Comparison of ENCODE assay signal across 8 cellular contexts in the genomic region with DNA sequence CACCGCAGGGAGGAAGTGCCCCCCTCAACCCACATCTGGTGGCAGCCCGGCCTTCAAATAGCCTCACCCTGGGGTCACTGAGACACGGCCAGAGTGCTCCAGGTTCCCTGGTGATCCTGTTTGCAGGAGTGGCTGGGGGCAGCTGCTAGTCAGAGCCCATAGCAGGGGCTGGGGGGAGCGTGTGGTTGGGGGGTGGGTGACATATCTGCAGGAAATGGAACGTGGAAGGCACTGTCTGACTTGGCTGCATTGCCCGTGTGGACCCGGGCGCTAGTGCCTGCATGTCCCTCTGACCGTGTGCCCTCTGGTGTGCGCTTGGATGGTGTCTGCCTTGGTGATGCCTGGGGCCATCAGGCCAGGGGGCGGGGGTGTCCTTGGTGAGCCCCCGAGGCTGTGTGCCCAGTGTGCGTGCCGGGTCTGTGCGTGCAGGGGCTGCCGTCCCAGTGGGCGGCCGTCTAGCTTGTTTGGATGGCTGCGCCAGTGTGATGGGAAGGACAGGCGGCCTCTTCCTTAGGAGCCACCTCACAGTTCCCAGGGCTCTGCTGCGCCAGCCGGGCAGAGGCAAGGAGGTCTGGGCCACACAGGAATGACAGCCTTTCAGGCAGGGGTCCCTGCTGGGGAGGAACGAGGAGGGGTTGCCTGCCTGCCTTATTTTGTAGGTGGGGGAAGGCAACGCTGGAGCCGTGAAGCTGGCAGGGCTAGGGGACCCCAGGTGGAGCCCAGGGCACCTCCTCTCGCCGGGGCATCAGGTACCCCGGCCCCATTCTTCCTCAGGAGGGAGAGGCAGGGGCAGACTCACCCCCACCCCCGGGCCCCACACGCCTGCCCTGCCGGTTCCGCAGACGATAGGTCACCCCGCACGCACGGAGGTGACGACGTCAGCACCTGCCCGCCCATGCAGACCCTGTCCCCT. TPM values are rescaled to one million over a fixed set of nuclear protein-coding genes. Genes with fewer than 3 reads are reported as not detected.
DNase-seq lines count a peak whose midpoint lies in the region; ATAC-seq and TF ChIP-seq lines count a peak whose summit lies in the region.

No MANE protein-coding gene starts in this region.

- no peaks in the 10 kb centered on the region for H3K27me3 Mint-ChIP-seq in chondrocyte (ENCODE audit: low read depth)

- no peaks in the 10 kb centered on the region for H3K36me3 ChIP-seq in BLaER1 treated with 17β-estradiol and CSF1 and Interleukin-3, amounts not matched to agents 10 nM and 100 nM
- no peaks in the 10 kb centered on the region; the same call in 1 of the 2 replicates for H3K36me3 ChIP-seq in Karpas-422 (ENCODE audit: insufficient read depth, low read length)

- H3K4me1 ChIP-seq in BLaER1 treated with 17β-estradiol and CSF1 and Interleukin-3, amounts not matched to agents 10 nM and 100 nM: peaks cover 8 to 42% (median 30%) of the 10 kb centered on the region in 10 experiments; a peak in 19 of 20 replicates
- peaks cover 60% of the 10 kb centered on the region for H3K4me1 ChIP-seq in Karpas-422 (ENCODE audit: low read length)

- no peak for ATAC-seq in GM18907 (IDR thresholded peaks at IDR 0.05; ENCODE audit: unreplicated experiment)

- H3K79me2 ChIP-seq in Karpas-422 (ENCODE audit: low read length): no peaks in the 10 kb centered on the region

- no peaks in the 10 kb centered on the region for H3K9me2 ChIP-seq in Karpas-422 (replicated peaks; ENCODE audit: insufficient read depth, low read length)

- DNase-seq in Karpas-422 (no peak), chondrocyte (ENCODE audit: low spot score) (peak; percentile 82), mesenteric fat pad (ENCODE audit: low spot score) (peak; percentile 82), cerebellar nuclear complex (lab: John Stamatoyannopoulos, UW) (no peak), NCI-H1930 (lab: John Stamatoyannopoulos, UW) (no peak), DMS114 treated with DMSO at 0.1 percent for 48 hours (lab: John Stamatoyannopoulos, UW; ENCODE audit: unreplicated experiment) (no peak)

- TF ChIP-seq CTCF in chondrocyte (IDR thresholded peaks at IDR 0.05): peak; percentile 26

- H2AFZ ChIP-seq in Karpas-422 (ENCODE audit: low read length): no peak overlapping the region

- H3K27ac ChIP-seq in BLaER1 treated with 17β-estradiol and CSF1 and Interleukin-3, amounts not matched to agents 10 nM and 100 nM: no peak overlapping the region
- H3K27ac ChIP-seq in Karpas-422 (ENCODE audit: low read length): no peak overlapping the region

- no peaks in the 10 kb centered on the region for H3K36me3 Mint-ChIP-seq in chondrocyte (ENCODE audit: low read depth)

- H3K4me3 Mint-ChIP-seq in chondrocyte (ENCODE audit: unreplicated experiment): peak overlapping the region; percentile 69

- H3K27me3 ChIP-seq in BLaER1 treated with 17β-estradiol and CSF1 and Interleukin-3, amounts not matched to agents 10 nM and 100 nM: peaks cover 24 to 37% (median 31%) of the 10 kb centered on the region in 11 experiments
- H3K27me3 ChIP-seq in Karpas-422 (ENCODE audit: low read length): no peaks in the 10 kb centered on the region

- peaks cover 0 to 14% (median 0%) of the 10 kb centered on the region in 11 experiments; a peak in 5 of 22 replicates for H4K20me1 ChIP-seq in BLaER1 treated with 17β-estradiol and CSF1 and Interleukin-3, amounts not matched to agents 10 nM and 100 nM
- H4K20me1 ChIP-seq in Karpas-422 (ENCODE audit: insufficient read depth, low read depth, low read length): peaks cover 26% of the 10 kb centered on the region

- no peaks in the 10 kb centered on the region for H3K9me3 ChIP-seq in BLaER1 treated with 17β-estradiol and CSF1 and Interleukin-3, amounts not matched to agents 10 nM and 100 nM (replicated peaks in 1 of 11)
- H3K9me3 ChIP-seq in Karpas-422 (ENCODE audit: low read length): no peaks in the 10 kb centered on the region

- peak overlapping the region in 9 of 10 experiments; percentile 37 to 63 (median 48); a peak in 17 of 20 replicates for H3K4me3 ChIP-seq in BLaER1 treated with 17β-estradiol and CSF1 and Interleukin-3, amounts not matched to agents 10 nM and 100 nM
- H3K4me3 ChIP-seq in Karpas-422 (ENCODE audit: low read length): peak overlapping the region; percentile 59

- H3K9me3 Mint-ChIP-seq in chondrocyte (ENCODE audit: low read depth): no peaks in the 10 kb centered on the region

- peak overlapping the region; percentile 72 to 91 (median 86) for H3K4me2 ChIP-seq in BLaER1 treated with 17β-estradiol and CSF1 and Interleukin-3, amounts not matched to agents 10 nM and 100 nM
- peak overlapping the region; percentile 53 for H3K4me2 ChIP-seq in Karpas-422 (ENCODE audit: low read depth, low read length, poor library complexity, severe bottlenecking)

- H3K9ac ChIP-seq in BLaER1 treated with 17β-estradiol and CSF1 and Interleukin-3, amounts not matched to agents 10 nM and 100 nM: peak overlapping the region in 7 of 11 experiments; percentile 16 to 64 (median 52); a peak in 7 of 22 replicates
- peak overlapping the region; percentile 61 for H3K9ac ChIP-seq in Karpas-422 (ENCODE audit: low read length)

- H3K4me1 Mint-ChIP-seq in chondrocyte (ENCODE audit: low read depth): peaks cover 18% of the 10 kb centered on the region

- no peak overlapping the region for H3K27ac Mint-ChIP-seq in chondrocyte (ENCODE audit: unreplicated experiment)

RNA-seq across cellular contexts. Expression of a gene that starts 0.6 kb away (rescaled TPM):
- total RNA-seq in Karpas-422 (2014; rRNA removed; shearing (Covaris generic); ENCODE audit: low replicate concordance): 11.9 and 37.3 TPM in 2 replicates
- 5.8 to 8.7 TPM (median 6.0 TPM) in 3 replicates for total RNA-seq in chondrocyte
- 2.8 TPM for total RNA-seq in mesenteric fat pad

RNA-seq across cellular contexts. Expression of a gene that starts 14.7 kb away (rescaled TPM):
- total RNA-seq in Karpas-422 (2014; rRNA removed; shearing (Covaris generic); ENCODE audit: low replicate concordance): 2.9 and 5.6 TPM in 2 replicates
- total RNA-seq in chondrocyte: 10.4 to 16.4 TPM (median 13.0 TPM) in 3 replicates
- total RNA-seq in mesenteric fat pad: 12.3 TPM

Comparison
In these comparisons a context has a peak if more than half of its experiments do, and no peak if none do; other contexts are left out.
1. DNase-seq: peak in chondrocyte (single experiment) and mesenteric fat pad (single experiment); none in Karpas-422 (single experiment), cerebellar nuclear complex (0 of 2), NCI-H1930 (0 of 2) and DMS114 treated with DMSO at 0.1 percent for 48 hours (single experiment).